ENCODE assay signal across 8 cellular contexts in the genomic region with DNA sequence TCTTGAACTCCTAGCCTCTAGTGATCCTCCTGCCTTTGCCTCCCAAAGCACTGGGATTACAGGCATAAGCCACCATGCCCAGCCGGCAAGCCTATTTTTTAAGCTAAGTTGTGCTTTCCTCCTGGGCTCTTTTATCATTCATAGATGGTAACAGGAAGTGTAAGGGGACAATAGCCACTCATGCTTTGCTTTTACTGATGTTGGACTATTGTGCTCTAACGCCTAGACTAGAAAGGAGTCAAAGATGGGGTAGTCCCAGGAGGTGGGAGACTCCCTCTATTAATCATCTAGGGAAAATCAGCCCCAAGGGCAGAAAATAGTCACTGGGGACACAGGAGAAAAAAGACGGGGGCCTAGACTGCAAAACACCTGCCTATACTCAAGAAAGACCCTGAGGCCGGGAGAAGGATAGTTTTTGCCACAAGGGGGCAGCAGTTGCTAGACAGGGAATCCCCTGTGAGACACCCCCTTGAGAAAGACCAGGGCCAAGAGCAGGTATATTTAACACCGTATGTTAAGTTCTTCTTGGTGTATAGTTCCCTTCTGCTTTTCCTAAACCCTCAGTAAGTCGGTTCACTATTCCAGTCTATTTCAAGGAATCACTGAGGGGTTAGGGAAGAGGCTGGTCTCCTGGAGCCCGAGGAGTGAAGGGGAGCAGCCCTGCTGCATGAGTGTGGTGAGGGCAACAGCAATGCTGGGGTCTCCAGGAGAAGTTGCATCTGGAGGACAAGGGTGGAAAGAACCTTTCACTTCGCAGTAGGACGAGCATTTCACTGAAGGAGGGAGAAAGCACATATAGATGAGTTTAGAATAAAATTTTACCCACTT. TPM values are rescaled to one million over a fixed set of nuclear protein-coding genes. Genes with fewer than 3 reads are reported as not detected.
DNase-seq lines count a peak whose midpoint lies in the region; ATAC-seq and TF ChIP-seq lines count a peak whose summit lies in the region.

No MANE protein-coding gene starts in this region.

- H3K4me3 Mint-ChIP-seq in activated CD8-positive, alpha-beta T cell treated with anti-CD3 and anti-CD28 coated beads for 36 hours, result no peak overlapping the region

- no peak overlapping the region for H3K27ac Mint-ChIP-seq in activated CD8-positive, alpha-beta T cell treated with anti-CD3 and anti-CD28 coated beads for 36 hours

- H3K4me1 ChIP-seq in upper lobe of right lung, result peaks cover 4% of the 10 kb centered on the region

- peak; percentile 43 for TF ChIP-seq CTCF in GM20000 (IDR thresholded peaks at IDR 0.05; ENCODE audit: extremely low read depth, missing control alignments)
- peak; percentile 76 for TF ChIP-seq CTCF in activated CD8-positive, alpha-beta T cell treated with anti-CD3 and anti-CD28 coated beads for 36 hours (IDR thresholded peaks at IDR 0.05)
- TF ChIP-seq CTCF in epithelial cell of proximal tubule (conservative IDR thresholded peaks at IDR 0.05; ENCODE audit: low read depth, low read length), result peak; percentile 79
- no peak for TF ChIP-seq CTCF in omental fat pad (IDR thresholded peaks at IDR 0.05)
- peak; percentile 70 for TF ChIP-seq CTCF in upper lobe of right lung (IDR thresholded peaks at IDR 0.05)

- no peaks in the 10 kb centered on the region for H3K9me3 Mint-ChIP-seq in activated CD8-positive, alpha-beta T cell treated with anti-CD3 and anti-CD28 coated beads for 36 hours

- ATAC-seq in activated CD8-positive, alpha-beta T cell treated with anti-CD3 and anti-CD28 coated beads for 36 hours, result peak; percentile 78
- peak; percentile 69 for ATAC-seq in omental fat pad (ENCODE audit: low FRiP score)
- peak; percentile 82 for ATAC-seq in upper lobe of right lung
- no peak for ATAC-seq in HG02884 (IDR thresholded peaks at IDR 0.05; ENCODE audit: unreplicated experiment)

- DNase-seq in CD1c-positive myeloid dendritic cell (ENCODE audit: extremely low spot score), result peak; percentile 52
- DNase-seq in GM20000 (ENCODE audit: low spot score), result peak; percentile 66
- peak; percentile 45 for DNase-seq in NK-92 treated with Interleukin-12 subunit alpha and Interleukin-12 subunit beta, amount 100 ng/mL, for 24 hours (lab: John Stamatoyannopoulos, UW)
- DNase-seq in activated CD8-positive, alpha-beta T cell treated with anti-CD3 and anti-CD28 coated beads for 36 hours, result peak; percentile 89
- DNase-seq in epithelial cell of proximal tubule (ENCODE audit: low read depth), result no peak
- peak; percentile 67 for DNase-seq in omental fat pad (ENCODE audit: low spot score)
- DNase-seq in upper lobe of right lung, result peak; percentile 71

- H3K4me3 ChIP-seq in epithelial cell of proximal tubule (ENCODE audit: low read depth, low read length) (no peak overlapping the region), upper lobe of right lung (no peak overlapping the region)

- no peaks in the 10 kb centered on the region for H3K36me3 Mint-ChIP-seq in activated CD8-positive, alpha-beta T cell treated with anti-CD3 and anti-CD28 coated beads for 36 hours (ENCODE audit: low read depth)

- H3K27me3 ChIP-seq in upper lobe of right lung, result no peaks in the 10 kb centered on the region

- H3K9me3 ChIP-seq in upper lobe of right lung, result no peaks in the 10 kb centered on the region

- H3K4me1 Mint-ChIP-seq in activated CD8-positive, alpha-beta T cell treated with anti-CD3 and anti-CD28 coated beads for 36 hours (ENCODE audit: low read depth), result peaks cover 19% of the 10 kb centered on the region

- H3K27ac ChIP-seq in upper lobe of right lung, result no peak overlapping the region

- CTCF ChIA-PET in activated CD8-positive, alpha-beta T cell treated with anti-CD3 and anti-CD28 coated beads for 36 hours (lab: Charles Lee), result interaction anchor here (0.7 to 3.6 kb wide), 18 partner anchors 9 to 105 kb away, joined by 3 to 23 read pairs (median 5); a partner anchor contains a TSS

- H3K36me3 ChIP-seq in upper lobe of right lung, result no peaks in the 10 kb centered on the region

- peaks cover 2% of the 10 kb centered on the region for H3K27me3 Mint-ChIP-seq in activated CD8-positive, alpha-beta T cell treated with anti-CD3 and anti-CD28 coated beads for 36 hours

- POLR2A ChIA-PET in activated CD8-positive, alpha-beta T cell treated with anti-CD3 and anti-CD28 coated beads for 36 hours (lab: Charles Lee), result interaction anchor here (0.6 to 1.7 kb wide), 3 partner anchors 47 to 733 kb away, joined by 3 read pairs; no protein-coding TSS in a partner anchor

- intact Hi-C loops in activated CD8-positive, alpha-beta T cell treated with anti-CD3 and anti-CD28 coated beads for 36 hours (cut with micrococcal nuclease), result no loop called here
- intact Hi-C loops in upper lobe of right lung (cut with DNase I), result no loop called here

RNA-seq across cellular contexts. Expression of a gene that starts 2.1 kb away (rescaled TPM):
- not detected for total RNA-seq in activated CD8-positive, alpha-beta T cell treated with anti-CD3 and anti-CD28 coated beads for 36 hours
- total RNA-seq in epithelial cell of proximal tubule (not detected in 2 replicates), omental fat pad (10 to 100 TPM in 1 of 4 donors, under 1 TPM in 3; 0.36 to 26.8 (median 0.64) TPM), upper lobe of right lung (5.3 TPM)

RNA-seq across cellular contexts. Expression of a gene that starts 43.0 kb away (rescaled TPM):
- under 1 TPM; 0.22 to 0.27 TPM for total RNA-seq in activated CD8-positive, alpha-beta T cell treated with anti-CD3 and anti-CD28 coated beads for 36 hours
- total RNA-seq in epithelial cell of proximal tubule, result not detected in 2 replicates
- total RNA-seq in omental fat pad, result 10 to 100 TPM in 1 of 4 donors, 1 to 10 TPM in 1, under 1 TPM in 2; 0.28 to 19.2 (median 1.3) TPM
- total RNA-seq in upper lobe of right lung, result 9.0 TPM

RNA-seq across cellular contexts. Expression of a gene that starts 48.1 kb away (rescaled TPM):
- total RNA-seq in activated CD8-positive, alpha-beta T cell treated with anti-CD3 and anti-CD28 coated beads for 36 hours, result 100 to 1,000 TPM; 636 to 644 TPM
- total RNA-seq in epithelial cell of proximal tubule (458 and 717 TPM in 2 replicates), omental fat pad (100 to 1,000 TPM; 278 to 384 (median 348) TPM), upper lobe of right lung (357 TPM)

Comparison
In these comparisons a context has a peak if more than half of its experiments do, and no peak if none do; other contexts are left out.
1. CTCF ChIP-seq: peak in GM20000 (single experiment), activated CD8-positive, alpha-beta T cell treated with anti-CD3 and anti-CD28 coated beads for 36 hours (single experiment), epithelial cell of proximal tubule (single experiment) and upper lobe of right lung (single experiment); none in omental fat pad (0 of 3).